15 cellular contexts compared by ENCODE assay signal in the genomic region with DNA sequence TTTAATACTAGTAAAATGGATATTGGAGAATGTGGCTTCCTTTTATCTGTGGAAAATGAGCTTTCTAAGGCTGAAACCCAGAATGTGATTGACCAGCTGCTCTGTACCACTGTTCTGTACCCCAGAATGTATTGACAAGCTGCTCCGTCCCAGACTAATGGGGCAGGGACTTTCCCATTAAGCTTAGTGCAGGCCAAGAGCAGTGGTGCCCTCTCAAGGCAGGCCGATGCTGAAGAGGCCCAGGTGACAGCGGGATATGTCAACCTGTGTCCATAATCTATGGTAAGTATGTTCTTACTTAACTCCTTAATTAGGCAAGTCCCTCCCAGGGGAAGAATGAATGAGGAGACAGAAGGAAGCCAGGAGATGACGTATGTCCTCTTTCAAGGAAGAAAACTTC.
"Had no signal": no experiment of that assay in that cellular context is flagged by ENCODE, and none has a peak within 500 bp of the region (broad histone marks: within the 10 kb centered on the region; RNA-seq: fewer than 3 reads in every experiment).

No MANE protein-coding gene starts in this region.

- H3K4me3 ChIP-seq: breast epithelium, left lung, sigmoid colon, suprapubic skin had no signal

- H3K36me3 ChIP-seq: breast epithelium had no signal

- H3K4me3 Mint-ChIP-seq: activated naive CD8-positive, alpha-beta T cell treated with anti-CD3 and anti-CD28 coated beads, Interleukin-2, amount 10 ng/mL, durations not matched to agents 7 days and 5 days; nephron; type B pancreatic cell had no signal

- H3K27ac ChIP-seq: breast epithelium, left lung, sigmoid colon, suprapubic skin had no signal

- H3K27me3 ChIP-seq: breast epithelium, left lung, sigmoid colon, suprapubic skin had no signal

- H3K4me1 Mint-ChIP-seq: nephron had no signal

- DNase-seq: activated CD4-positive, alpha-beta T cell treated with anti-CD3 and anti-CD28 coated beads, Interleukin-2, amount 50 U/mL, for 4 hours; activated naive CD8-positive, alpha-beta T cell treated with anti-CD3 and anti-CD28 coated beads, Interleukin-2, amount 10 ng/mL, durations not matched to agents 7 days and 5 days; aorta; left lung; sigmoid colon; stimulated activated CD4-positive, alpha-beta T cell treated with anti-CD3 and anti-CD28 coated beads, Interleukin-12 subunit alpha, Interleukin-12 subunit beta, amount 100 ng/mL, for 4 hours; stimulated activated naive CD8-positive, alpha-beta T cell treated with anti-CD3 and anti-CD28 coated beads, Interleukin-15, Interleukin-2, amounts not matched to agents 100 U/mL and 50 U/mL, for 24 hours had no signal

- FAIRE-seq: endometrium, islet of Langerhans had no signal

- H3K4me1 ChIP-seq: breast epithelium, left lung, sigmoid colon, suprapubic skin had no signal

- ATAC-seq: activated CD4-positive, CD25-positive, alpha-beta regulatory T cell treated with anti-CD3 and anti-CD28 coated beads, Interleukin-2, amount 50 U/mL, for 24 hours; esophagus mucosa; left lung; stimulated activated naive CD8-positive, alpha-beta T cell treated with anti-CD3 and anti-CD28 coated beads, Interleukin-15, Interleukin-2, amounts not matched to agents 100 U/mL and 50 U/mL, for 24 hours had no signal

- H3K27ac Mint-ChIP-seq: activated naive CD8-positive, alpha-beta T cell treated with anti-CD3 and anti-CD28 coated beads, Interleukin-2, amount 10 ng/mL, durations not matched to agents 7 days and 5 days; nephron; type B pancreatic cell had no signal

- H3K9me3 Mint-ChIP-seq: activated naive CD8-positive, alpha-beta T cell treated with anti-CD3 and anti-CD28 coated beads, Interleukin-2, amount 10 ng/mL, durations not matched to agents 7 days and 5 days; nephron; type B pancreatic cell had no signal

- H3K9me3 ChIP-seq: breast epithelium, left lung, sigmoid colon, suprapubic skin had no signal

- H3K27me3 Mint-ChIP-seq: activated naive CD8-positive, alpha-beta T cell treated with anti-CD3 and anti-CD28 coated beads, Interleukin-2, amount 10 ng/mL, durations not matched to agents 7 days and 5 days; type B pancreatic cell had no signal
